In genomic region chr9:126720661-126721530, GRCh38 we compare ENCODE assay signal across 14 cellular contexts.
A peak's percentile ranks its signal among the peaks of the same experiment; 100 is the strongest.
DNase-seq lines count a peak whose midpoint lies in the region; ATAC-seq lines count a peak whose summit lies in the region.
"Had no signal": no experiment of that assay in that cellular context is flagged by ENCODE, and none has a peak within 500 bp of the region (broad histone marks: within the 10 kb centered on the region; RNA-seq: fewer than 3 reads in every experiment).

No MANE protein-coding gene starts in this region.

- H3K27ac Mint-ChIP-seq in activated T-cell treated with anti-CD3 and anti-CD28 coated beads, Interleukin-2, amount 50 U/mL, for 24 hours = peak overlapping the region; percentile 64
- H3K27ac Mint-ChIP-seq in activated CD4-positive, alpha-beta memory T cell treated with anti-CD3 and anti-CD28 coated beads for 36 hours = peak overlapping the region; percentile 83
- H3K27ac Mint-ChIP-seq in immature natural killer cell = peak overlapping the region; percentile 96 to 100 (median 98)
- peak overlapping the region; percentile 19 to 80 for H3K27ac Mint-ChIP-seq in stimulated activated naive CD8-positive, alpha-beta T cell treated with anti-CD3 and anti-CD28 coated beads, Interleukin-15, amount 100 ng/mL, for 72 hours

- ATAC-seq in stimulated activated naive CD8-positive, alpha-beta T cell treated with anti-CD3 and anti-CD28 coated beads, Interleukin-15, amount 100 ng/mL, for 72 hours = peak; percentile 10
- ATAC-seq: left ventricle myocardium superior had no signal

- H3K36me3 Mint-ChIP-seq in activated T-cell treated with anti-CD3 and anti-CD28 coated beads, Interleukin-2, amount 50 U/mL, for 24 hours (ENCODE audit: low read depth) = no peaks in the 10 kb centered on the region
- no peaks in the 10 kb centered on the region for H3K36me3 Mint-ChIP-seq in activated CD4-positive, alpha-beta memory T cell treated with anti-CD3 and anti-CD28 coated beads for 36 hours
- no peaks in the 10 kb centered on the region for H3K36me3 Mint-ChIP-seq in immature natural killer cell

- DNase-seq in activated T-cell treated with anti-CD3 and anti-CD28 coated beads, Interleukin-2, amount 50 U/mL, for 24 hours = no peak
- no peak for DNase-seq in activated T-cell treated with anti-CD3 and anti-CD28 coated beads for 4 hours
- DNase-seq in activated CD4-positive, alpha-beta memory T cell treated with anti-CD3 and anti-CD28 coated beads for 36 hours = no peak
- DNase-seq in immature natural killer cell = peak; percentile 25 to 29 (median 26)
- peak; percentile 20 to 52 for DNase-seq in stimulated activated naive CD8-positive, alpha-beta T cell treated with anti-CD3 and anti-CD28 coated beads, Interleukin-15, amount 100 ng/mL, for 72 hours
- DNase-seq in NCI-H1105 treated with DMSO at 0.1 percent for 48 hours (lab: John Stamatoyannopoulos, UW) = no peak
- no peak for DNase-seq in NCI-H2227 treated with DMSO at 0.1 percent for 48 hours (lab: John Stamatoyannopoulos, UW)
- DNase-seq in NCI-H82 (lab: John Stamatoyannopoulos, UW) = no peak
- DNase-seq: KG1, left ventricle myocardium superior, NCI-H187 treated with DMSO at 0.1 percent for 48 hours, NCI-H774, upper lobe of left lung, WERI-Rb-1 had no signal

- H3K27me3 Mint-ChIP-seq in activated T-cell treated with anti-CD3 and anti-CD28 coated beads, Interleukin-2, amount 50 U/mL, for 24 hours = no peaks in the 10 kb centered on the region
- H3K27me3 Mint-ChIP-seq in activated CD4-positive, alpha-beta memory T cell treated with anti-CD3 and anti-CD28 coated beads for 36 hours = no peaks in the 10 kb centered on the region
- peaks cover 7 to 20% (median 14%) of the 10 kb centered on the region in 3 donors for H3K27me3 Mint-ChIP-seq in immature natural killer cell (ENCODE audit: low read depth in 3 of 3)
- H3K27me3 Mint-ChIP-seq in stimulated activated naive CD8-positive, alpha-beta T cell treated with anti-CD3 and anti-CD28 coated beads, Interleukin-15, amount 100 ng/mL, for 72 hours = no peaks in the 10 kb centered on the region

- peaks cover 42% of the 10 kb centered on the region for H3K4me1 Mint-ChIP-seq in activated T-cell treated with anti-CD3 and anti-CD28 coated beads, Interleukin-2, amount 50 U/mL, for 24 hours (ENCODE audit: low read depth)
- H3K4me1 Mint-ChIP-seq in activated CD4-positive, alpha-beta memory T cell treated with anti-CD3 and anti-CD28 coated beads for 36 hours (ENCODE audit: low read depth) = peaks cover 37% of the 10 kb centered on the region
- H3K4me1 Mint-ChIP-seq in immature natural killer cell = peaks cover 49 to 57% of the 10 kb centered on the region in 2 donors
- H3K4me1 Mint-ChIP-seq in stimulated activated naive CD8-positive, alpha-beta T cell treated with anti-CD3 and anti-CD28 coated beads, Interleukin-15, amount 100 ng/mL, for 72 hours = peaks cover 49% of the 10 kb centered on the region

- POLR2A ChIA-PET in activated CD4-positive, alpha-beta memory T cell treated with anti-CD3 and anti-CD28 coated beads for 36 hours (lab: Charles Lee) = interaction anchor here (0.8 to 1.1 kb wide), 2 partner anchors 11 to 84 kb away, joined by 3 to 4 read pairs; partner anchors contain the start of gene ZBTB43

- intact Hi-C loops in activated CD4-positive, alpha-beta memory T cell treated with anti-CD3 and anti-CD28 coated beads for 36 hours (cut with micrococcal nuclease) = no loop called here

- peak overlapping the region; percentile 11 for H3K4me3 Mint-ChIP-seq in activated T-cell treated with anti-CD3 and anti-CD28 coated beads, Interleukin-2, amount 50 U/mL, for 24 hours
- H3K4me3 Mint-ChIP-seq in activated CD4-positive, alpha-beta memory T cell treated with anti-CD3 and anti-CD28 coated beads for 36 hours = no peak overlapping the region
- H3K4me3 Mint-ChIP-seq in immature natural killer cell = peak overlapping the region; percentile 81 to 87 (median 82)
- H3K4me3 Mint-ChIP-seq in stimulated activated naive CD8-positive, alpha-beta T cell treated with anti-CD3 and anti-CD28 coated beads, Interleukin-15, amount 100 ng/mL, for 72 hours = peak overlapping the region; percentile 69 to 75

- no peaks in the 10 kb centered on the region for H3K9me3 Mint-ChIP-seq in activated T-cell treated with anti-CD3 and anti-CD28 coated beads, Interleukin-2, amount 50 U/mL, for 24 hours
- H3K9me3 Mint-ChIP-seq in activated CD4-positive, alpha-beta memory T cell treated with anti-CD3 and anti-CD28 coated beads for 36 hours = no peaks in the 10 kb centered on the region
- H3K9me3 Mint-ChIP-seq in immature natural killer cell = no peaks in the 10 kb centered on the region
- H3K9me3 Mint-ChIP-seq in stimulated activated naive CD8-positive, alpha-beta T cell treated with anti-CD3 and anti-CD28 coated beads, Interleukin-15, amount 100 ng/mL, for 72 hours = no peaks in the 10 kb centered on the region

- CTCF ChIA-PET in activated CD4-positive, alpha-beta memory T cell treated with anti-CD3 and anti-CD28 coated beads for 36 hours (lab: Charles Lee) = interaction anchor here (0.9 to 4.1 kb wide), 4 partner anchors 16 to 63 kb away, joined by 3 to 56 read pairs (median 8); no protein-coding TSS in a partner anchor

Comparison
In these comparisons a context has a peak if more than half of its experiments do, and no peak if none do; other contexts are left out.
1. DNase-seq: peak in immature natural killer cell (3 of 3) and stimulated activated naive CD8-positive, alpha-beta T cell treated with anti-CD3 and anti-CD28 coated beads, Interleukin-15, amount 100 ng/mL, for 72 hours (2 of 2); none in activated T-cell treated with anti-CD3 and anti-CD28 coated beads, Interleukin-2, amount 50 U/mL, for 24 hours (single experiment), activated T-cell treated with anti-CD3 and anti-CD28 coated beads for 4 hours (single experiment), activated CD4-positive, alpha-beta memory T cell treated with anti-CD3 and anti-CD28 coated beads for 36 hours (single experiment), NCI-H1105 treated with DMSO at 0.1 percent for 48 hours (single experiment), NCI-H2227 treated with DMSO at 0.1 percent for 48 hours (single experiment) and NCI-H82 (single experiment).
2. Peak in every context shown above with its lines, with median percentiles within 50 percentile points of each other: H3K27ac Mint-ChIP-seq.